1 cellular context compared by ENCODE assay signal in genomic region chr16:27389272-27389961, GRCh38.
TF ChIP-seq lines count a peak whose summit lies in the region.

No MANE protein-coding gene starts in this region.

TF ChIP-seq in IMR-90, 13 proteins besides CTCF, POLR2A, EP300 and RAD21:
- TF ChIP-seq RFX5 (IDR thresholded peaks at IDR 0.05; ENCODE audit: low read depth, low read length), result no peak
- TF ChIP-seq MAZ (IDR thresholded peaks at IDR 0.05; ENCODE audit: borderline replicate concordance, low read depth, low read length), result no peak
- TF ChIP-seq FOS (IDR thresholded peaks at IDR 0.05; ENCODE audit: low read depth, low read length), result no peak
- TF ChIP-seq NFE2L2 (IDR thresholded peaks at IDR 0.05; ENCODE audit: low read depth, low read length), result no peak
- TF ChIP-seq MXI1 (IDR thresholded peaks at IDR 0.05; ENCODE audit: borderline replicate concordance, low read depth, low read length), result no peak
- no peak for TF ChIP-seq CEBPB (IDR thresholded peaks at IDR 0.05; ENCODE audit: low read depth, low read length)
- TF ChIP-seq SMC3 (IDR thresholded peaks at IDR 0.05; ENCODE audit: low read depth, low read length), result no peak
- no peak for TF ChIP-seq USF2 (IDR thresholded peaks at IDR 0.05; ENCODE audit: low read depth, low read length)
- TF ChIP-seq ELK1 (IDR thresholded peaks at IDR 0.05; ENCODE audit: borderline replicate concordance, low read depth, low read length), result no peak
- TF ChIP-seq RCOR1 (IDR thresholded peaks at IDR 0.05; ENCODE audit: insufficient replicate concordance, low read length), result no peak
- no peak for TF ChIP-seq MAFK (IDR thresholded peaks at IDR 0.05; ENCODE audit: low read depth, low read length)
- TF ChIP-seq CHD1 (IDR thresholded peaks at IDR 0.05; ENCODE audit: low read depth, low read length), result no peak
- TF ChIP-seq BHLHE40 (IDR thresholded peaks at IDR 0.05; ENCODE audit: low read depth, low read length), result no peak
